Comparison of ENCODE assay signal across 9 cellular contexts in genomic region chr1:200837931-200838571, GRCh38. TPM values are rescaled to one million over a fixed set of nuclear protein-coding genes. Genes with fewer than 3 reads are reported as not detected.
A peak's percentile ranks its signal among the peaks of the same experiment; 100 is the strongest.
DNase-seq lines count a peak whose midpoint lies in the region; ATAC-seq, FAIRE-seq and TF ChIP-seq lines count a peak whose summit lies in the region.
"Had no signal": no experiment of that assay in that cellular context is flagged by ENCODE, and none has a peak within 500 bp of the region (broad histone marks: within the 10 kb centered on the region; RNA-seq: fewer than 3 reads in every experiment).

No MANE protein-coding gene starts in this region.

- in situ Hi-C loops in SK-MEL-5 (cut with HindIII; ENCODE audit: low pct_unique_long_range_greater_than_20kb, low sequenced_read_pairs): no loop called here

- TF ChIP-seq CTCF in GM12865 (IDR thresholded peaks at IDR 0.05; ENCODE audit: insufficient read depth, low read depth, low read length, missing control alignments): peak; percentile 30

- no peak overlapping the region for H3K4me3 ChIP-seq in GM12865 (ENCODE audit: low read depth, low read length)

- ATAC-seq in GM21390 (IDR thresholded peaks at IDR 0.05; ENCODE audit: unreplicated experiment): no peak

- DNase-seq in GM12865 (ENCODE audit: low read depth): peak; percentile 20
- DNase-seq in SK-MEL-5 (ENCODE audit: low read depth, low spot score): peak; percentile 37
- peak; percentile 11 for DNase-seq in globus pallidus (ENCODE audit: low spot score)
- DNase-seq in hippocampal formation (lab: John Stamatoyannopoulos, UW): no peak
- DNase-seq in GM19240 (ENCODE audit: insufficient read length, low spot score): no peak
- no peak for DNase-seq in activated CD8-positive, alpha-beta memory T cell treated with anti-CD3 and anti-CD28 coated beads for 24 hours

- FAIRE-seq in A204.1 (lab: Jason Lieb, UNC): peak; percentile 94

RNA-seq across cellular contexts. Expression of gene GPR25, which starts 34.7 kb away (rescaled TPM):
- total RNA-seq in SK-MEL-5 (2014; rRNA removed; shearing (Covaris generic)): not detected in 2 replicates
- not detected in 2 replicates for polyA plus RNA-seq in SK-MEL-5 (2015; cell fraction: cytosol; rRNA removed)
- polyA plus RNA-seq in SK-MEL-5 (2015; cell fraction: nucleus; rRNA removed): not detected in 2 replicates
- total RNA-seq: epithelial cell of proximal tubule had no signal

RNA-seq across cellular contexts. Expression of gene INAVA, which starts 56.6 kb away (rescaled TPM):
- total RNA-seq in SK-MEL-5 (2014; rRNA removed; shearing (Covaris generic)): not detected in 2 replicates
- 0.13 TPM in 1 of 2 replicates, not detected in the other for polyA plus RNA-seq in SK-MEL-5 (2015; cell fraction: cytosol; rRNA removed)
- polyA plus RNA-seq in SK-MEL-5 (2015; cell fraction: nucleus; rRNA removed): 0.04 TPM in 1 of 2 replicates, not detected in the other

Comparison
In these comparisons a context has a peak if more than half of its experiments do, and no peak if none do; other contexts are left out.
1. DNase-seq: peak in GM12865 (single experiment), SK-MEL-5 (single experiment) and globus pallidus (single experiment); none in hippocampal formation (0 of 2), GM19240 (single experiment) and activated CD8-positive, alpha-beta memory T cell treated with anti-CD3 and anti-CD28 coated beads for 24 hours (single experiment).